2 cellular contexts compared by ENCODE assay signal in the genomic region with DNA sequence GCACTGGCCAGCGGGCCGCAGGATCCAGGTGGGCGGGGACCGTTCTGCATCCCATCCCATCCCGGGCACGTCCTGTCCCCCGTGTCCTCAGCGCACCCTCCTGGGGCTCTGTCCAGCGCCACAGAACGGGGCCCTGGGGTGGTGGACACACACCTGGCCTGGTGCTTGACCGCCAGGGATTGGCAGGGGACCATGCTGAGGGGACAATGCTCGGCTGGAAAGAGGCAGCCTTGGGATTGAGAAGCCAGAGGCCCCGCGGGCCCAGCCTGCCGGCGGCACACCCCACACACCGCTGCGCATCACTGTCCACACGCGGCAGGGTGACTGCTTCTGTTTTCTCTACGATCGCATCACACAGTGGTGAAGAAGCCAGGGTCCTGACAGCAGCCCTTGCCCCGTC.
A peak's percentile ranks its signal among the peaks of the same experiment; 100 is the strongest.
TF ChIP-seq lines count a peak whose summit lies in the region.

No MANE protein-coding gene starts in this region.

TF ChIP-seq in HepG2, 621 proteins besides CTCF, POLR2A, EP300 and RAD21:
- TF ChIP-seq ZNF296 (CRISPR knock-in tag; conservative IDR thresholded peaks at IDR 0.05) (no peak), HNRNPK (IDR thresholded peaks at IDR 0.05; ENCODE audit: low read depth, low read length, poor library complexity, severe bottlenecking) (peak; percentile 63)
- TF ChIP-seq, protein P1, sequence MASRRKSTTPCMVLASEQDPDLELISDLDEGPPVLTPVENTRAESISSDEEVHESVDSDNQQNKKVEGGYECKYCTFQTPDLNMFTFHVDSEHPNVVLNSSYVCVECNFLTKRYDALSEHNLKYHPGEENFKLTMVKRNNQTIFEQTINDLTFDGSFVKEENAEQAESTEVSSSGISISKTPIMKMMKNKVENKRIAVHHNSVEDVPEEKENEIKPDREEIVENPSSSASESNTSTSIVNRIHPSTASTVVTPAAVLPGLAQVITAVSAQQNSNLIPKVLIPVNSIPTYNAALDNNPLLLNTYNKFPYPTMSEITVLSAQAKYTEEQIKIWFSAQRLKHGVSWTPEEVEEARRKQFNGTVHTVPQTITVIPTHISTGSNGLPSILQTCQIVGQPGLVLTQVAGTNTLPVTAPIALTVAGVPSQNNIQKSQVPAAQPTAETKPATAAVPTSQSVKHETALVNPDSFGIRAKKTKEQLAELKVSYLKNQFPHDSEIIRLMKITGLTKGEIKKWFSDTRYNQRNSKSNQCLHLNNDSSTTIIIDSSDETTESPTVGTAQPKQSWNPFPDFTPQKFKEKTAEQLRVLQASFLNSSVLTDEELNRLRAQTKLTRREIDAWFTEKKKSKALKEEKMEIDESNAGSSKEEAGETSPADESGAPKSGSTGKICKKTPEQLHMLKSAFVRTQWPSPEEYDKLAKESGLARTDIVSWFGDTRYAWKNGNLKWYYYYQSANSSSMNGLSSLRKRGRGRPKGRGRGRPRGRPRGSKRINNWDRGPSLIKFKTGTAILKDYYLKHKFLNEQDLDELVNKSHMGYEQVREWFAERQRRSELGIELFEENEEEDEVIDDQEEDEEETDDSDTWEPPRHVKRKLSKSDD (CRISPR knock-in tag; IDR thresholded peaks at IDR 0.05; ENCODE audit: low read depth), result no peak

TF ChIP-seq in H1, 55 proteins besides CTCF, POLR2A, EP300 and RAD21:
- no peak for TF ChIP-seq NANOG (IDR thresholded peaks at IDR 0.05; ENCODE audit: insufficient read depth, low read depth, low read length, poor library complexity, severe bottlenecking)
- no peak for TF ChIP-seq YY1 (IDR thresholded peaks at IDR 0.05; ENCODE audit: low read depth, low read length)
- no peak for TF ChIP-seq GABPA (IDR thresholded peaks at IDR 0.05; ENCODE audit: borderline replicate concordance, insufficient read depth, low read length)
- no peak for TF ChIP-seq SP4 (IDR thresholded peaks at IDR 0.05; ENCODE audit: low read length)
TF ChIP-seq in H1: peak in this region for 0.
